ENCODE assay signal across 14 cellular contexts in the genomic region with DNA sequence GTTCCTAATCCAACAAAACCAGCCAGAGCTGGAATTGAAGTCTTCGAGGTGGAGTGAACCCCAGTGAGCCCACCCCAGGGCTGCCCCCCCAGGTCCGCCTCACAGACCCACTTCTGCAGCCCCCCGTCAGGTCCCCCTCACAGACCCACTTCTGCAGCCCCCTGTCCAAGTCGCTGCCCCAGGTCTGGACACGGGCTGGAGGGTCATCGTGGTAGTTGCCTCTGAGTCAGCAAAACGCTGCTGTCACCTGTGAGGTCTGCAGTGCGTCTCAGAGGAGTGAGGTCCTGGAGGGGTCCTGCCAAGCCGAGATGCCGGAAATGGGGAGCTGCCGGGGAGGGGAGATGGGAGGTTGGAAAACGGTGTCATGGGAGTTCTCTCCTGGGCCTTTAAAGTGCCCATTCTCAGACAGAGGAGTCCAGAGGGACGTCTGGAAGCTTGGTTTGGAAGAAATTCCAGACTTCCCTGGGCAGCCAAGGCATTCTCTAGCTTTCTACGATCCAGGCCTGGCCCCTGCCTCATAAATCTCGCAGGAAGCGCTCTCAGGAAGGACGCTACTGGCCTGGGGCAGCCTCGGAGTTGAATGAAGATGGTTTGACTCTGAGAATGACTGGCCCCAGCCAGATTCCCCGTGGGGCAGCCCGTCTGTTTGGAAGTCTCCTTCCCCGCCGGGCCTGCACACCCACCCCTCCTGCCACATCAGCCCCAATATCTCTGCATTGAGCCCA. TPM values are rescaled to one million over a fixed set of nuclear protein-coding genes. Genes with fewer than 3 reads are reported as not detected.
DNase-seq lines count a peak whose midpoint lies in the region; ATAC-seq and TF ChIP-seq lines count a peak whose summit lies in the region.
"Had no signal": no experiment of that assay in that cellular context is flagged by ENCODE, and none has a peak within 500 bp of the region (broad histone marks: within the 10 kb centered on the region; RNA-seq: fewer than 3 reads in every experiment).

No MANE protein-coding gene starts in this region.

- H3K27me3 Mint-ChIP-seq in activated naive CD4-positive, alpha-beta T cell treated with anti-CD3 and anti-CD28 coated beads, Interleukin-2, amount 10 ng/mL, durations not matched to agents 7 days and 5 days: peaks cover 36% of the 10 kb centered on the region
- H3K27me3 Mint-ChIP-seq in activated CD4-positive, alpha-beta memory T cell treated with anti-CD3 and anti-CD28 coated beads, Interleukin-2, amount 10 ng/mL, durations not matched to agents 7 days and 5 days: peaks cover 14% of the 10 kb centered on the region

- peak overlapping the region; percentile 97 for H3K27ac Mint-ChIP-seq in activated naive CD4-positive, alpha-beta T cell treated with anti-CD3 and anti-CD28 coated beads, Interleukin-2, amount 10 ng/mL, durations not matched to agents 7 days and 5 days
- H3K27ac Mint-ChIP-seq in activated CD4-positive, alpha-beta memory T cell treated with anti-CD3 and anti-CD28 coated beads, Interleukin-2, amount 10 ng/mL, durations not matched to agents 7 days and 5 days: peak overlapping the region; percentile 93

- H3K4me3 Mint-ChIP-seq in activated naive CD4-positive, alpha-beta T cell treated with anti-CD3 and anti-CD28 coated beads, Interleukin-2, amount 10 ng/mL, durations not matched to agents 7 days and 5 days: peak overlapping the region; percentile 53
- H3K4me3 Mint-ChIP-seq in activated CD4-positive, alpha-beta memory T cell treated with anti-CD3 and anti-CD28 coated beads, Interleukin-2, amount 10 ng/mL, durations not matched to agents 7 days and 5 days: no peak overlapping the region

- no peak for DNase-seq in activated naive CD4-positive, alpha-beta T cell treated with anti-CD3 and anti-CD28 coated beads, Interleukin-2, amount 10 ng/mL, durations not matched to agents 7 days and 5 days
- DNase-seq in activated naive CD4-positive, alpha-beta T cell treated with anti-CD3 and anti-CD28 coated beads, Interleukin-2, amount 50 U/mL, for 16 hours: no peak
- DNase-seq in activated CD4-positive, alpha-beta memory T cell treated with anti-CD3 and anti-CD28 coated beads, Interleukin-2, amount 10 ng/mL, durations not matched to agents 7 days and 5 days: no peak
- DNase-seq in lower lobe of right lung (peak; percentile 38), thoracic aorta (ENCODE audit: low spot score) (no peak)
- DNase-seq in activated effector memory CD4-positive, alpha-beta T cell treated with anti-CD3 and anti-CD28 coated beads, Interleukin-2, amount 50 U/mL, for 16 hours: no peak
- DNase-seq: anterior cingulate cortex, BE2C, NCI-H2227 treated with DMSO at 0.1 percent for 48 hours, SIG-M5 had no signal

- intact Hi-C loops in lower lobe of right lung (cut with DNase I): no loop called here

- ATAC-seq in lower lobe of right lung (no peak), thoracic aorta (ENCODE audit: insufficient number of reproducible peaks, low FRiP score, low read depth) (no peak), HG02571 (IDR thresholded peaks at IDR 0.05; ENCODE audit: unreplicated experiment) (no peak), GM21390 (IDR thresholded peaks at IDR 0.05; ENCODE audit: unreplicated experiment) (no peak)

- no peaks in the 10 kb centered on the region for H3K9me3 ChIP-seq in lower lobe of right lung
- H3K9me3 ChIP-seq in thoracic aorta: no peaks in the 10 kb centered on the region
- H3K9me3 ChIP-seq: BE2C, neutrophil had no signal

- TF ChIP-seq CTCF in lower lobe of right lung (IDR thresholded peaks at IDR 0.05) (no peak), thoracic aorta (IDR thresholded peaks at IDR 0.05) (no peak)

- CTCF ChIA-PET in activated naive CD4-positive, alpha-beta T cell treated with anti-CD3 and anti-CD28 coated beads, Interleukin-2, amount 10 ng/mL, durations not matched to agents 7 days and 5 days (lab: Charles Lee): interaction anchor here (1.1 to 1.2 kb wide), 2 partner anchors 28 to 58 kb away, joined by 3 read pairs; no protein-coding TSS in a partner anchor
- CTCF ChIA-PET in activated CD4-positive, alpha-beta memory T cell treated with anti-CD3 and anti-CD28 coated beads, Interleukin-2, amount 10 ng/mL, durations not matched to agents 7 days and 5 days (lab: Charles Lee): interaction anchor here (1.5 kb wide), 1 partner anchor 60 kb away, joined by 5 read pairs; no protein-coding TSS in a partner anchor

- H3K36me3 Mint-ChIP-seq in activated naive CD4-positive, alpha-beta T cell treated with anti-CD3 and anti-CD28 coated beads, Interleukin-2, amount 10 ng/mL, durations not matched to agents 7 days and 5 days: peaks cover 3% of the 10 kb centered on the region
- H3K36me3 Mint-ChIP-seq in activated CD4-positive, alpha-beta memory T cell treated with anti-CD3 and anti-CD28 coated beads, Interleukin-2, amount 10 ng/mL, durations not matched to agents 7 days and 5 days (ENCODE audit: low read depth): peaks cover 4% of the 10 kb centered on the region

- H3K4me3 ChIP-seq in lower lobe of right lung (no peak overlapping the region), thoracic aorta (peak overlapping the region; percentile 15)

- peaks cover 36% of the 10 kb centered on the region for H3K4me1 Mint-ChIP-seq in activated naive CD4-positive, alpha-beta T cell treated with anti-CD3 and anti-CD28 coated beads, Interleukin-2, amount 10 ng/mL, durations not matched to agents 7 days and 5 days
- peaks cover 33% of the 10 kb centered on the region for H3K4me1 Mint-ChIP-seq in activated CD4-positive, alpha-beta memory T cell treated with anti-CD3 and anti-CD28 coated beads, Interleukin-2, amount 10 ng/mL, durations not matched to agents 7 days and 5 days

- H3K27ac ChIP-seq in lower lobe of right lung: no peak overlapping the region
- H3K27ac ChIP-seq in thoracic aorta: peak overlapping the region; percentile 82
- H3K27ac ChIP-seq: neutrophil had no signal

- no peaks in the 10 kb centered on the region for H3K4me1 ChIP-seq in lower lobe of right lung
- peaks cover 20 to 58% of the 10 kb centered on the region in 2 donors for H3K4me1 ChIP-seq in thoracic aorta (ENCODE audit: control insufficient read depth in 1 of 2, low read depth in 2 of 2)
- H3K4me1 ChIP-seq: BE2C had no signal

- H3K36me3 ChIP-seq in lower lobe of right lung (no peaks in the 10 kb centered on the region), thoracic aorta (no peaks in the 10 kb centered on the region)
- H3K36me3 ChIP-seq: BE2C, neutrophil had no signal

- POLR2A ChIA-PET in activated CD4-positive, alpha-beta memory T cell treated with anti-CD3 and anti-CD28 coated beads, Interleukin-2, amount 10 ng/mL, durations not matched to agents 7 days and 5 days (lab: Charles Lee): interaction anchor here (1.0 to 2.0 kb wide), 3 partner anchors 10 to 116 kb away, joined by 3 to 6 read pairs (median 4); no protein-coding TSS in a partner anchor

- H3K9me3 Mint-ChIP-seq in activated naive CD4-positive, alpha-beta T cell treated with anti-CD3 and anti-CD28 coated beads, Interleukin-2, amount 10 ng/mL, durations not matched to agents 7 days and 5 days: peaks cover 3% of the 10 kb centered on the region
- H3K9me3 Mint-ChIP-seq in activated CD4-positive, alpha-beta memory T cell treated with anti-CD3 and anti-CD28 coated beads, Interleukin-2, amount 10 ng/mL, durations not matched to agents 7 days and 5 days: no peaks in the 10 kb centered on the region

- H3K27me3 ChIP-seq in lower lobe of right lung (ENCODE audit: low read depth): no peaks in the 10 kb centered on the region
- H3K27me3 ChIP-seq in thoracic aorta (replicated peaks; ENCODE audit: insufficient read depth): no peaks in the 10 kb centered on the region
- H3K27me3 ChIP-seq: BE2C, neutrophil had no signal

RNA-seq across cellular contexts. Expression of a gene that starts 38.6 kb away (rescaled TPM):
- total RNA-seq in activated CD4-positive, alpha-beta memory T cell treated with anti-CD3 and anti-CD28 coated beads, Interleukin-2, amount 10 ng/mL, durations not matched to agents 7 days and 5 days: not detected
- total RNA-seq in lower lobe of right lung (not detected), thoracic aorta (not detected)
- total RNA-seq: endothelial cell of umbilical vein had no signal
